ENCODE assay signal across 20 cellular contexts in genomic region chr5:153883829-153884228, GRCh38.
DNase-seq lines count a peak whose midpoint lies in the region; TF ChIP-seq lines count a peak whose summit lies in the region.
"Had no signal": no experiment of that assay in that cellular context is flagged by ENCODE, and none has a peak within 500 bp of the region (broad histone marks: within the 10 kb centered on the region; RNA-seq: fewer than 3 reads in every experiment).

No MANE protein-coding gene starts in this region.

- intact Hi-C loops in ascending aorta (cut with DNase I): no loop called here

- no peaks in the 10 kb centered on the region for H3K27me3 ChIP-seq in AG04450 (ENCODE audit: control insufficient read depth, insufficient read depth, low read length)
- no peaks in the 10 kb centered on the region for H3K27me3 ChIP-seq in ascending aorta
- H3K27me3 ChIP-seq: left lung, pancreas had no signal

- peak; percentile 23 for DNase-seq in AG04450 (ENCODE audit: low read depth, low spot score)
- DNase-seq in GM04504 (ENCODE audit: low read depth): peak; percentile 49
- DNase-seq in ascending aorta (ENCODE audit: low spot score in 2 of 2): no peak
- peak; percentile 32 for DNase-seq in iPS-NIHi7 (ENCODE audit: extremely low spot score)
- DNase-seq in RKO (ENCODE audit: low spot score): no peak
- no peak for DNase-seq in DMS 273 treated with DMSO at 0.1 percent for 48 hours (lab: John Stamatoyannopoulos, UW)
- no peak for DNase-seq in dedifferentiated amniotic fluid mesenchymal stem cell (ENCODE audit: extremely low spot score)
- DNase-seq in SIG-M5 (lab: John Stamatoyannopoulos, UW): no peak
- DNase-seq: activated CD4-positive, CD25-positive, alpha-beta regulatory T cell; activated naive CD8-positive, alpha-beta T cell treated with anti-CD3 and anti-CD28 coated beads, Interleukin-2, amount 50 U/mL, for 24 hours; Caco-2; effector memory CD4-positive, alpha-beta T cell; GF-D8; H7; left lung; NCI-H1436; OCI-M1; pancreas; stimulated activated CD4-positive, alpha-beta T cell treated with anti-CD3 and anti-CD28 coated beads, Interleukin-2, amount 100 ng/mL, for 48 hours; T-helper 17 cell had no signal

- CTCF ChIA-PET in AG04450 (lab: Charles Lee): no interaction called here

- H3K4me3 ChIP-seq in AG04450 (ENCODE audit: low read depth, low read length) (no peak overlapping the region), ascending aorta (no peak overlapping the region)
- H3K4me3 ChIP-seq: left lung, pancreas had no signal

- H3K27ac ChIP-seq in AG04450 (ENCODE audit: low read depth, low read length) (peak overlapping the region; percentile 68), ascending aorta (peak overlapping the region; percentile 46 to 49)
- H3K27ac ChIP-seq: left lung, pancreas had no signal

- TF ChIP-seq CTCF in AG04450 (IDR thresholded peaks at IDR 0.05; ENCODE audit: low read depth, low read length) (no peak), ascending aorta (IDR thresholded peaks at IDR 0.05) (no peak)

- POLR2A ChIA-PET in AG04450 (lab: Yijun Ruan, JAX): no interaction called here

- H3K9me3 ChIP-seq in AG04450 (ENCODE audit: control insufficient read depth, insufficient read depth, low read length) (no peaks in the 10 kb centered on the region), ascending aorta (no peaks in the 10 kb centered on the region)
- H3K9me3 ChIP-seq: Caco-2, left lung, pancreas had no signal

- peaks cover 0 to 13% of the 10 kb centered on the region in 2 donors for H3K4me1 ChIP-seq in ascending aorta
- H3K4me1 ChIP-seq: Caco-2, left lung, pancreas had no signal

- no peaks in the 10 kb centered on the region for H3K36me3 ChIP-seq in ascending aorta
- H3K36me3 ChIP-seq: left lung, pancreas had no signal

Comparison
In these comparisons a context has a peak if more than half of its experiments do, and no peak if none do; other contexts are left out.
1. DNase-seq: peak in AG04450 (single experiment), GM04504 (single experiment) and iPS-NIHi7 (single experiment); none in ascending aorta (0 of 2), RKO (single experiment), DMS 273 treated with DMSO at 0.1 percent for 48 hours (single experiment), dedifferentiated amniotic fluid mesenchymal stem cell (single experiment) and SIG-M5 (single experiment).